In the genomic region with DNA sequence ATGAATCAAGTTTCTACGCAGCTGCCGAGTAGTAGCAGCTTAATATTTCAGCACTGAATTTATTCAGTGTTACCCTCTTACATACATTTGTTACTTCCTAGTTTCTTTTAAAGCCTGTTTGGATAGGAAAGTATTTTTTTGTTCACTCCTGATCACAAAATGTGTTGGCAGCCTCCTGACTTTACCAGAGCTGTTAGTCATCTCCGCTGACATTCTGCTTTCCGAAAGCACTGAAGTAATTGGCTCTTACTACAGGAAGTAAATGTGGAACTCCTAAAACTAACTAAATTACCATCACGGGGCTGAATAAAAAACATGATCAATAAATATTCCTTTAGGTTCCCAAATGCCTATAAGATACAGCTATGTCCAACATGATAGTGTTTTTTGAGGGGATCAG, we compare ENCODE assay signal across 9 cellular contexts.
DNase-seq lines count a peak whose midpoint lies in the region; ATAC-seq and TF ChIP-seq lines count a peak whose summit lies in the region.
"Had no signal": no experiment of that assay in that cellular context is flagged by ENCODE, and none has a peak within 500 bp of the region (broad histone marks: within the 10 kb centered on the region; RNA-seq: fewer than 3 reads in every experiment).

No MANE protein-coding gene starts in this region.

- no peaks in the 10 kb centered on the region for H3K36me3 ChIP-seq in SJCRH30

- H3K4me1 Mint-ChIP-seq in T-cell = peaks cover 53 to 75% (median 73%) of the 10 kb centered on the region in 3 donors
- H3K4me1 Mint-ChIP-seq in stimulated activated memory B cell treated with anti-CD40 and anti-IgM and Interleukin-4, amounts not matched to agents 10 μg/mL and 1 μg/mL and 100 μg/mL, for 72 hours = peaks cover 14% of the 10 kb centered on the region

- H3K36me3 Mint-ChIP-seq in T-cell = peaks cover 20% of the 10 kb centered on the region
- H3K36me3 Mint-ChIP-seq in stimulated activated memory B cell treated with anti-CD40 and anti-IgM and Interleukin-4, amounts not matched to agents 10 μg/mL and 1 μg/mL and 100 μg/mL, for 72 hours = peaks cover 36% of the 10 kb centered on the region

- CTCF ChIA-PET in T-cell (lab: Charles Lee) = interaction anchor here in 1 of 2 donors (1.0 to 2.3 kb wide), 6 partner anchors 17 to 31 kb away, joined by 3 to 10 read pairs (median 5); no protein-coding TSS in a partner anchor

- peak; percentile 75 to 83 (median 78) for ATAC-seq in T-cell (replicated peaks in 1 of 4)
- no peak for ATAC-seq in stimulated activated memory B cell treated with anti-CD40 and anti-IgM and Interleukin-4, amounts not matched to agents 10 μg/mL and 1 μg/mL and 100 μg/mL, for 72 hours

- H3K9me3 ChIP-seq in SJCRH30 (replicated peaks) = no peaks in the 10 kb centered on the region

- H3K4me3 Mint-ChIP-seq in T-cell = peak overlapping the region; percentile 58 to 80 (median 75)
- peak overlapping the region; percentile 69 for H3K4me3 Mint-ChIP-seq in stimulated activated memory B cell treated with anti-CD40 and anti-IgM and Interleukin-4, amounts not matched to agents 10 μg/mL and 1 μg/mL and 100 μg/mL, for 72 hours

- no peak overlapping the region for H3K4me3 ChIP-seq in fibroblast of mammary gland (ENCODE audit: control insufficient read depth, low read depth, low read length)
- no peak overlapping the region for H3K4me3 ChIP-seq in SJCRH30
- H3K4me3 ChIP-seq: SK-N-MC had no signal

- H3K27me3 ChIP-seq in SJCRH30 = no peaks in the 10 kb centered on the region

- peak; percentile 16 for DNase-seq in activated naive CD4-positive, alpha-beta T cell treated with Interleukin-2 at 50 U/mL for 16 hours
- no peak for DNase-seq in activated naive CD4-positive, alpha-beta T cell (lab: John Stamatoyannopoulos, UW)
- DNase-seq in T-cell (peak in 3 of 34 experiments; percentile 11 to 17 (median 16)), fibroblast of mammary gland (ENCODE audit: low read depth) (peak; percentile 91), SHP77 (lab: John Stamatoyannopoulos, UW) (no peak), SJCRH30 (no peak), NCI-H2029 (lab: John Stamatoyannopoulos, UW) (no peak)

- peaks cover 17% of the 10 kb centered on the region for H3K4me1 ChIP-seq in SJCRH30

- peaks cover 0 to 2% of the 10 kb centered on the region in 2 donors for H3K27me3 Mint-ChIP-seq in T-cell
- H3K27me3 Mint-ChIP-seq in stimulated activated memory B cell treated with anti-CD40 and anti-IgM and Interleukin-4, amounts not matched to agents 10 μg/mL and 1 μg/mL and 100 μg/mL, for 72 hours = no peaks in the 10 kb centered on the region

- no peak overlapping the region for H3K27ac ChIP-seq in SJCRH30
- H3K27ac ChIP-seq: SK-N-MC had no signal

- peak overlapping the region; percentile 93 to 98 for H3K27ac Mint-ChIP-seq in T-cell
- peak overlapping the region; percentile 84 for H3K27ac Mint-ChIP-seq in stimulated activated memory B cell treated with anti-CD40 and anti-IgM and Interleukin-4, amounts not matched to agents 10 μg/mL and 1 μg/mL and 100 μg/mL, for 72 hours

- POLR2A ChIA-PET in T-cell (lab: Charles Lee) = interaction anchor here in 1 of 2 donors (1.2 kb wide), 1 partner anchor 17 kb away, joined by 3 read pairs; no protein-coding TSS in a partner anchor

- H3K9me3 Mint-ChIP-seq in T-cell = no peaks in the 10 kb centered on the region
- no peaks in the 10 kb centered on the region for H3K9me3 Mint-ChIP-seq in stimulated activated memory B cell treated with anti-CD40 and anti-IgM and Interleukin-4, amounts not matched to agents 10 μg/mL and 1 μg/mL and 100 μg/mL, for 72 hours

- no peak for TF ChIP-seq CTCF in fibroblast of mammary gland (conservative IDR thresholded peaks at IDR 0.05; ENCODE audit: control insufficient read depth, insufficient read depth, low read depth, low read length)

Comparison
In these comparisons a context has a peak if more than half of its experiments do, and no peak if none do; other contexts are left out.
1. DNase-seq: peak in activated naive CD4-positive, alpha-beta T cell treated with Interleukin-2 at 50 U/mL for 16 hours (single experiment) and fibroblast of mammary gland (single experiment); none in activated naive CD4-positive, alpha-beta T cell (0 of 4), SHP77 (0 of 2), SJCRH30 (0 of 2) and NCI-H2029 (single experiment).